In genomic region chr4:55365347-55365728, GRCh38 we compare ENCODE assay signal across 20 cellular contexts.
"Had no signal": no experiment of that assay in that cellular context is flagged by ENCODE, and none has a peak within 500 bp of the region (broad histone marks: within the 10 kb centered on the region; RNA-seq: fewer than 3 reads in every experiment).

No MANE protein-coding gene starts in this region.

- DNase-seq: activated CD4-positive, alpha-beta T cell treated with anti-CD3 and anti-CD28 coated beads, Interleukin-2, amount 50 U/mL, for 4 hours; activated CD4-positive, CD25-positive, alpha-beta regulatory T cell treated with anti-CD3 and anti-CD28 coated beads, Interleukin-2, amount 50 U/mL, for 72 hours; activated naive CD4-positive, alpha-beta T cell treated with Interleukin-2 at 50 U/mL for 16 hours; activated T-cell treated with anti-CD3 and anti-CD28 coated beads for 4 hours; esophagus squamous epithelium; glutamatergic neuron; left colon; mucosa of descending colon; naive thymus-derived CD8-positive, alpha-beta T cell; SK-N-SH; stimulated activated CD4-positive, alpha-beta T cell treated with anti-CD3 and anti-CD28 coated beads, Interleukin-4, amount 100 ng/mL, for 4 hours; stimulated activated CD8-positive, alpha-beta memory T cell treated with anti-CD3 and anti-CD28 coated beads, Interleukin-4, amount 100 ng/mL, for 48 hours; stimulated activated naive CD8-positive, alpha-beta T cell treated with anti-CD3 and anti-CD28 coated beads, Interleukin-15, Interleukin-2, amounts not matched to agents 100 U/mL and 50 U/mL, for 24 hours; T-cell; T-helper 9 cell had no signal

- H3K4me3 Mint-ChIP-seq: naive thymus-derived CD8-positive, alpha-beta T cell; T-cell had no signal

- H3K4me2 ChIP-seq: SK-N-SH, smooth muscle cell had no signal

- H3K9me3 Mint-ChIP-seq: naive thymus-derived CD8-positive, alpha-beta T cell; T-cell had no signal

- ATAC-seq: left colon; mucosa of descending colon; naive thymus-derived CD8-positive, alpha-beta T cell; stimulated activated naive CD8-positive, alpha-beta T cell treated with anti-CD3 and anti-CD28 coated beads, Interleukin-15, Interleukin-2, amounts not matched to agents 100 U/mL and 50 U/mL, for 24 hours; T-cell had no signal

- H3K27me3 ChIP-seq: ascending aorta, breast epithelium, esophagus squamous epithelium, suprapubic skin had no signal

- H3K4me1 ChIP-seq: ascending aorta, breast epithelium had no signal

- H3K36me3 ChIP-seq: breast epithelium had no signal

- H3K27ac Mint-ChIP-seq: naive thymus-derived CD8-positive, alpha-beta T cell; T-cell had no signal

- H3K4me1 Mint-ChIP-seq: naive thymus-derived CD8-positive, alpha-beta T cell; T-cell had no signal

- H3K9ac ChIP-seq: SK-N-SH had no signal

- H3K9me3 ChIP-seq: ascending aorta, breast epithelium, esophagus squamous epithelium, mucosa of descending colon, SK-N-SH, suprapubic skin had no signal

- H3K27me3 Mint-ChIP-seq: naive thymus-derived CD8-positive, alpha-beta T cell; T-cell had no signal

- FAIRE-seq: colon had no signal

- H3K27ac ChIP-seq: ascending aorta, esophagus squamous epithelium, suprapubic skin had no signal

- H3K4me3 ChIP-seq: ascending aorta, breast epithelium, esophagus squamous epithelium, mucosa of descending colon, smooth muscle cell, suprapubic skin had no signal
